18 cellular contexts compared by ENCODE assay signal in the genomic region with DNA sequence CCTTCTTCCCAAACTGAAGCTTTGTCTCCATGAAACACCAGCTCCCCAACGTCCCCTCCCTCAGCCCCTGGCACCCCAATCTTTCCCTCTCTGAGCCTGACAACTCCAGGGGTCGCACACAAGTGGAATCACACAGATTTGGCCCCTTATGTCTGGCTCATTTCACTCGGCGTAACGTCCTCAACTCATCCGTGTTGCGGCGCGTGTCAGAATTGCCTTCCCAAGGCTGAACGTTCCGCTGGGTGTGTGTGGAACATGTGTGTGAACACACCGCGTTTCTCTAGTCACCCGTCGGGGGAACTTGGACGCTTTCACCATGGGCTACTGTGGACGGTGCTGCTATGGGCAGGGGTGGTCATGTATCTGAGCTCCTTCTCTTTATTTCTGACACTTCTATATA. TPM values are rescaled to one million over a fixed set of nuclear protein-coding genes. Genes with fewer than 3 reads are reported as not detected.
DNase-seq lines count a peak whose midpoint lies in the region; ATAC-seq, FAIRE-seq and TF ChIP-seq lines count a peak whose summit lies in the region.
"Had no signal": no experiment of that assay in that cellular context is flagged by ENCODE, and none has a peak within 500 bp of the region (broad histone marks: within the 10 kb centered on the region; RNA-seq: fewer than 3 reads in every experiment).

No MANE protein-coding gene starts in this region.

- H3K27me3 Mint-ChIP-seq in activated naive CD4-positive, alpha-beta T cell treated with anti-CD3 and anti-CD28 coated beads for 36 hours (ENCODE audit: low read depth) = no peaks in the 10 kb centered on the region

- H3K4me3 ChIP-seq in Panc1 (ENCODE audit: low read depth in 2 of 2, low read length in 2 of 2) = no peak overlapping the region
- no peak overlapping the region for H3K4me3 ChIP-seq in kidney (ENCODE audit: low read length in 2 of 2)
- H3K4me3 ChIP-seq in lower leg skin (ENCODE audit: low read depth, poor library complexity, severe bottlenecking) = no peak overlapping the region
- H3K4me3 ChIP-seq in stomach = peak overlapping the region in 1 of 4 donors; percentile 50
- no peak overlapping the region for H3K4me3 ChIP-seq in thyroid gland (replicated peaks in 1 of 3)
- H3K4me3 ChIP-seq: uterus had no signal

- CTCF ChIA-PET in activated naive CD4-positive, alpha-beta T cell treated with anti-CD3 and anti-CD28 coated beads for 36 hours (lab: Charles Lee) = interaction anchor here (0.6 to 1.2 kb wide), 4 partner anchors 28 to 182 kb away, joined by 3 to 4 read pairs (median 4); no protein-coding TSS in a partner anchor
- CTCF ChIA-PET in Panc1 (lab: Charles Lee) = interaction anchor here (1.0 to 1.3 kb wide), 2 partner anchors 178 to 252 kb away, joined by 3 to 4 read pairs; no protein-coding TSS in a partner anchor

- no peak for FAIRE-seq in kidney (lab: Jason Lieb, UNC)
- FAIRE-seq: small intestine had no signal

- POLR2A ChIA-PET in Panc1 (lab: Charles Lee) = no interaction called here

- peak overlapping the region; percentile 39 for H3K4me3 Mint-ChIP-seq in activated naive CD4-positive, alpha-beta T cell treated with anti-CD3 and anti-CD28 coated beads for 36 hours
- peak overlapping the region; percentile 71 for H3K4me3 Mint-ChIP-seq in stimulated activated effector memory CD8-positive, alpha-beta T cell treated with anti-CD3 and anti-CD28 coated beads, Interleukin-12 subunit alpha, Interleukin-12 subunit beta, amount 100 ng/mL, for 72 hours

- no peaks in the 10 kb centered on the region for H3K9me3 Mint-ChIP-seq in activated naive CD4-positive, alpha-beta T cell treated with anti-CD3 and anti-CD28 coated beads for 36 hours
- H3K9me3 Mint-ChIP-seq in stimulated activated effector memory CD8-positive, alpha-beta T cell treated with anti-CD3 and anti-CD28 coated beads, Interleukin-12 subunit alpha, Interleukin-12 subunit beta, amount 100 ng/mL, for 72 hours = no peaks in the 10 kb centered on the region

- H3K36me3 Mint-ChIP-seq in activated naive CD4-positive, alpha-beta T cell treated with anti-CD3 and anti-CD28 coated beads for 36 hours (ENCODE audit: low read depth) = peaks cover 10% of the 10 kb centered on the region
- no peaks in the 10 kb centered on the region for H3K36me3 Mint-ChIP-seq in stimulated activated effector memory CD8-positive, alpha-beta T cell treated with anti-CD3 and anti-CD28 coated beads, Interleukin-12 subunit alpha, Interleukin-12 subunit beta, amount 100 ng/mL, for 72 hours

- WGBS in lower leg skin, 2 donors = 89 to 95% methylated on average over 17 of the region's 17 CpGs
- WGBS in stomach, 5 donors = 85 to 91% (median 90%) methylated on average over 17 of the region's 17 CpGs
- 91 to 92% methylated on average over 17 of the region's 17 CpGs for WGBS in thyroid gland, 2 donors

- TF ChIP-seq POLR2A in lower leg skin (IDR thresholded peaks at IDR 0.05) = no peak
- no peak for TF ChIP-seq POLR2A in stomach (IDR thresholded peaks at IDR 0.05)
- no peak for TF ChIP-seq POLR2A in thyroid gland (IDR thresholded peaks at IDR 0.05)

- no peak overlapping the region for H3K9ac ChIP-seq in kidney (ENCODE audit: low read length in 2 of 2)

- H3K27ac Mint-ChIP-seq in activated naive CD4-positive, alpha-beta T cell treated with anti-CD3 and anti-CD28 coated beads for 36 hours = no peak overlapping the region
- no peak overlapping the region for H3K27ac Mint-ChIP-seq in stimulated activated effector memory CD8-positive, alpha-beta T cell treated with anti-CD3 and anti-CD28 coated beads, Interleukin-12 subunit alpha, Interleukin-12 subunit beta, amount 100 ng/mL, for 72 hours

- intact Hi-C loops in activated naive CD4-positive, alpha-beta T cell treated with anti-CD3 and anti-CD28 coated beads for 36 hours (cut with micrococcal nuclease) = loop anchor here (1.0 to 10.0 kb wide), 2 partner anchors 149 to 1216 kb away; no protein-coding TSS in a partner anchor
- intact Hi-C loops in Panc1 (cut with micrococcal nuclease; ENCODE audit: unreplicated experiment) (loop anchor here (5.0 kb wide), 2 partner anchors 183 to 198 kb away; no protein-coding TSS in a partner anchor), kidney (cut with DNase I) (no loop called here), lower leg skin (cut with DNase I; ENCODE audit: low total_unique reads) (loop anchor here (5.0 to 10.0 kb wide), 2 partner anchors 186 to 248 kb away; no protein-coding TSS in a partner anchor), stomach (cut with DNase I; ENCODE audit: low total_unique reads) (loop anchor here (10.0 kb wide), 1 partner anchor 186 kb away; no protein-coding TSS in a partner anchor), thyroid gland (cut with DNase I) (loop anchor here (5.0 kb wide), 1 partner anchor 203 kb away; no protein-coding TSS in a partner anchor)

- no TSS peak for BruUV-seq in Panc1 (replicated peaks; lab: Mats Ljungman, UMichigan)

- H3K27me3 ChIP-seq in Panc1 (ENCODE audit: control insufficient read depth, insufficient read depth, low read length) = no peaks in the 10 kb centered on the region
- no peaks in the 10 kb centered on the region for H3K27me3 ChIP-seq in stomach
- H3K27me3 ChIP-seq in thyroid gland = no peaks in the 10 kb centered on the region
- H3K27me3 ChIP-seq: adrenal gland, uterus had no signal

- H3K4me1 Mint-ChIP-seq in activated naive CD4-positive, alpha-beta T cell treated with anti-CD3 and anti-CD28 coated beads for 36 hours (ENCODE audit: low read depth) = peaks cover 34% of the 10 kb centered on the region
- H3K4me1 Mint-ChIP-seq in stimulated activated effector memory CD8-positive, alpha-beta T cell treated with anti-CD3 and anti-CD28 coated beads, Interleukin-12 subunit alpha, Interleukin-12 subunit beta, amount 100 ng/mL, for 72 hours = peaks cover 18% of the 10 kb centered on the region

- TF ChIP-seq CTCF in Panc1 (IDR thresholded peaks at IDR 0.05) (no peak), kidney (IDR thresholded peaks at IDR 0.05; ENCODE audit: borderline replicate concordance, extremely low read depth, insufficient read depth) (no peak), lower leg skin (IDR thresholded peaks at IDR 0.05) (no peak), stomach (IDR thresholded peaks at IDR 0.05) (no peak), thyroid gland (IDR thresholded peaks at IDR 0.05) (no peak)

- no peaks in the 10 kb centered on the region for H3K9me3 ChIP-seq in Panc1 (ENCODE audit: control insufficient read depth, insufficient read depth, low read depth, low read length)
- no peaks in the 10 kb centered on the region for H3K9me3 ChIP-seq in kidney (ENCODE audit: control insufficient read depth in 1 of 2, low read length in 2 of 2)
- H3K9me3 ChIP-seq in stomach = no peaks in the 10 kb centered on the region
- no peaks in the 10 kb centered on the region for H3K9me3 ChIP-seq in thyroid gland
- H3K9me3 ChIP-seq: adrenal gland, uterus had no signal

- no peak for DNase-seq in activated naive CD4-positive, alpha-beta T cell treated with anti-CD3 and anti-CD28 coated beads for 36 hours
- no peak for DNase-seq in activated naive CD4-positive, alpha-beta T cell treated with Interleukin-2 at 50 U/mL for 16 hours
- no peak for DNase-seq in Panc1 (ENCODE audit: low read depth, low spot score)
- peak; percentile 69 for DNase-seq in kidney
- no peak for DNase-seq in stimulated activated effector memory CD8-positive, alpha-beta T cell treated with anti-CD3 and anti-CD28 coated beads, Interleukin-12 subunit alpha, Interleukin-12 subunit beta, amount 100 ng/mL, for 72 hours (ENCODE audit: low spot score in 2 of 2)
- no peak for DNase-seq in lower leg skin (ENCODE audit: low spot score in 2 of 2)
- DNase-seq in stomach = no peak
- no peak for DNase-seq in thyroid gland
- DNase-seq: activated CD4-positive, CD25-positive, alpha-beta regulatory T cell; adrenal gland; cerebellar nuclear complex; foreskin melanocyte; HCEC 1CT; NCI-H2029 treated with DMSO at 0.1 percent for 48 hours; NCI-H524 treated with DMSO at 0.1 percent for 48 hours; PC-3; uterus had no signal

- no peak for ATAC-seq in Panc1
- ATAC-seq in stimulated activated effector memory CD8-positive, alpha-beta T cell treated with anti-CD3 and anti-CD28 coated beads, Interleukin-12 subunit alpha, Interleukin-12 subunit beta, amount 100 ng/mL, for 72 hours = no peak

- H3K36me3 ChIP-seq in Panc1 (ENCODE audit: control insufficient read depth, insufficient read depth, low read length) (no peaks in the 10 kb centered on the region), kidney (ENCODE audit: control insufficient read depth in 1 of 2, insufficient read depth in 2 of 2, low read length in 2 of 2) (no peaks in the 10 kb centered on the region), stomach (no peaks in the 10 kb centered on the region), thyroid gland (no peaks in the 10 kb centered on the region)
- H3K36me3 ChIP-seq: adrenal gland, uterus had no signal

- no peak for TF ChIP-seq EP300 in stomach (IDR thresholded peaks at IDR 0.05)

- H3K27ac ChIP-seq in Panc1 (ENCODE audit: low read length) (peak overlapping the region; percentile 64), kidney (ENCODE audit: low read depth in 2 of 2, low read length in 2 of 2) (peak overlapping the region in 1 of 2 donors; percentile 8), stomach (peak overlapping the region in 1 of 5 donors; percentile 81), thyroid gland (no peak overlapping the region)

- peaks cover 78% of the 10 kb centered on the region for H3K4me1 ChIP-seq in Panc1 (ENCODE audit: control insufficient read depth, insufficient read depth, low read length)
- peaks cover 39 to 45% of the 10 kb centered on the region in 2 donors for H3K4me1 ChIP-seq in kidney (ENCODE audit: control insufficient read depth in 1 of 2, insufficient read depth in 1 of 2, low read depth in 1 of 2, low read length in 2 of 2)
- peaks cover 70 to 87% (median 84%) of the 10 kb centered on the region in 4 donors for H3K4me1 ChIP-seq in stomach
- H3K4me1 ChIP-seq in thyroid gland = peaks cover 22 to 50% of the 10 kb centered on the region in 2 donors

- in situ Hi-C loops in Panc1 (cut with HindIII; ENCODE audit: low pct_unique_long_range_greater_than_20kb, low sequenced_read_pairs) = loop anchor here (25.0 kb wide), 2 partner anchors 128 to 203 kb away; partner anchors contain the start of genes CBX2 and CBX8

RNA-seq across cellular contexts. Expression of gene TBC1D16, which starts 45.0 kb away (rescaled TPM):
- total RNA-seq in activated naive CD4-positive, alpha-beta T cell treated with anti-CD3 and anti-CD28 coated beads for 36 hours = 10 to 100 TPM; 17.0 to 19.0 TPM
- total RNA-seq in Panc1 (2021; ENCODE audit: unreplicated experiment) (41.6 TPM), kidney (68.0 TPM), lower leg skin (10 to 100 TPM in 3 of 4 donors, 1 to 10 TPM in 1; 9.1 to 28.0 (median 22.3) TPM), stomach (10 to 100 TPM; 12.7 to 22.2 (median 21.0) TPM), thyroid gland (10 to 100 TPM; 25.4 to 32.2 (median 29.8) TPM)
- polyA plus RNA-seq in Panc1 (2012; ENCODE audit: insufficient read length) = 49.2 TPM
- polyA plus RNA-seq in kidney (ENCODE audit: insufficient read depth, low read depth, low replicate concordance) (9.1 TPM), stomach (10 to 100 TPM in 1 of 3 donors, 1 to 10 TPM in 2; 3.0 to 17.1 (median 6.6) TPM)

RNA-seq across cellular contexts. Expression of gene CCDC40, which starts 45.7 kb away (rescaled TPM):
- under 1 TPM in 1 of 2 experiments, not detected in 1; 0.32 TPM for total RNA-seq in activated naive CD4-positive, alpha-beta T cell treated with anti-CD3 and anti-CD28 coated beads for 36 hours
- 18.0 TPM for total RNA-seq in Panc1 (2021; ENCODE audit: unreplicated experiment)
- polyA plus RNA-seq in Panc1 (2012; ENCODE audit: insufficient read length) = 21.4 TPM
- total RNA-seq in kidney = 22.6 TPM
- 5.1 TPM for polyA plus RNA-seq in kidney (ENCODE audit: insufficient read depth, low read depth, low replicate concordance)
- 1 to 10 TPM; 1.2 to 5.8 (median 2.1) TPM for total RNA-seq in lower leg skin
- 10 to 100 TPM in 2 of 5 donors, 1 to 10 TPM in 3; 3.5 to 56.2 (median 5.8) TPM for total RNA-seq in stomach
- 1 to 10 TPM in 2 of 3 donors, under 1 TPM in 1; 0.61 to 2.2 (median 1.6) TPM for polyA plus RNA-seq in stomach
- total RNA-seq in thyroid gland = 10 to 100 TPM in 2 of 4 donors, 1 to 10 TPM in 2; 6.7 to 17.3 (median 9.4) TPM
